In genomic region chr10:682931-683447, GRCh38 we compare ENCODE assay signal across 12 cellular contexts. TPM values are rescaled to one million over a fixed set of nuclear protein-coding genes. Genes with fewer than 3 reads are reported as not detected.
A peak's percentile ranks its signal among the peaks of the same experiment; 100 is the strongest.
DNase-seq lines count a peak whose midpoint lies in the region; ATAC-seq, FAIRE-seq and TF ChIP-seq lines count a peak whose summit lies in the region.
"Had no signal": no experiment of that assay in that cellular context is flagged by ENCODE, and none has a peak within 500 bp of the region (broad histone marks: within the 10 kb centered on the region; RNA-seq: fewer than 3 reads in every experiment).

No MANE protein-coding gene starts in this region.

- H2AFZ ChIP-seq in GM23248 (peak overlapping the region; percentile 92), keratinocyte (ENCODE audit: control insufficient read depth, low read length) (peak overlapping the region; percentile 20)

- H3K9ac ChIP-seq in GM23248: peak overlapping the region; percentile 90
- peak overlapping the region; percentile 65 for H3K9ac ChIP-seq in keratinocyte (ENCODE audit: control insufficient read depth, extremely low read depth, insufficient read depth, low read length)

- H3K4me2 ChIP-seq in GM23248 (ENCODE audit: unreplicated experiment): peak overlapping the region; percentile 95
- peak overlapping the region; percentile 75 for H3K4me2 ChIP-seq in keratinocyte (ENCODE audit: control insufficient read depth, extremely low read depth, insufficient read depth, low read depth, low read length)

- peak overlapping the region; percentile 98 for H3K27ac ChIP-seq in GM23248
- H3K27ac ChIP-seq in keratinocyte (ENCODE audit: control insufficient read depth, insufficient read depth, low read length): peak overlapping the region; percentile 59
- peak overlapping the region in 4 of 5 donors; percentile 60 to 85 (median 65) for H3K27ac ChIP-seq in stomach
- H3K27ac ChIP-seq: SJCRH30 had no signal

- WGBS in GM23248 (ENCODE audit: low coverage in 1 of 2, low lambda C conversion rate in 2 of 2, missing lambda C conversion rate in 2 of 2), 2 experiments: 22 to 23% methylated on average over 14 of the region's 14 CpGs
- 82 to 91% (median 89%) methylated on average over 14 of the region's 14 CpGs for WGBS in stomach, 5 donors

- H3K27me3 ChIP-seq in GM23248 (replicated peaks; ENCODE audit: insufficient read depth): no peaks in the 10 kb centered on the region
- no peaks in the 10 kb centered on the region for H3K27me3 ChIP-seq in keratinocyte (ENCODE audit: control insufficient read depth, extremely low read depth, insufficient read depth, low read length)
- no peaks in the 10 kb centered on the region for H3K27me3 ChIP-seq in stomach
- H3K27me3 ChIP-seq: SJCRH30 had no signal

- H3K36me3 ChIP-seq in GM23248 (ENCODE audit: low read depth) (no peaks in the 10 kb centered on the region), keratinocyte (ENCODE audit: control insufficient read depth in 2 of 2, extremely low read depth in 1 of 2, insufficient read depth in 2 of 2, low read length in 2 of 2) (no peaks in the 10 kb centered on the region), stomach (no peaks in the 10 kb centered on the region)
- H3K36me3 ChIP-seq: SJCRH30 had no signal

- FAIRE-seq in keratinocyte (lab: Jason Lieb, UNC): no peak

- dilution Hi-C loops in keratinocyte (cut with MboI; ENCODE audit: extremely low pct_ligation_motif_present, low sequenced_read_pairs): no loop called here

- H3K79me2 ChIP-seq in GM23248 (ENCODE audit: insufficient read depth) (peaks cover 80% of the 10 kb centered on the region), keratinocyte (ENCODE audit: control insufficient read depth, insufficient read depth, low read length) (peaks cover 13% of the 10 kb centered on the region)

- H3K9me2 ChIP-seq in GM23248 (ENCODE audit: insufficient read depth): no peaks in the 10 kb centered on the region

- H3K4me1 ChIP-seq in GM23248 (ENCODE audit: insufficient read depth) (peaks cover 31% of the 10 kb centered on the region), keratinocyte (ENCODE audit: control insufficient read depth, extremely low read depth, insufficient read depth, low read length) (peaks cover 10% of the 10 kb centered on the region), stomach (peaks cover 0 to 45% (median 19%) of the 10 kb centered on the region in 4 donors)
- H3K4me1 ChIP-seq: SJCRH30 had no signal

- H3K9me1 ChIP-seq in keratinocyte (ENCODE audit: control insufficient read depth, extremely low read depth, insufficient read depth, low read length): no peaks in the 10 kb centered on the region

- intact Hi-C loops in stomach (cut with DNase I; ENCODE audit: low total_unique reads): loop anchor here (10.0 kb wide), 1 partner anchor 168 kb away; no protein-coding TSS in a partner anchor

- in situ Hi-C loops in GM23248 (cut with MboI): no loop called here
- in situ Hi-C loops in astrocyte of the spinal cord (cut with HindIII; ENCODE audit: low sequenced_read_pairs): no loop called here

- H3F3A ChIP-seq in GM23248 (ENCODE audit: insufficient read depth): peaks cover 40% of the 10 kb centered on the region

- H3K9me3 ChIP-seq in GM23248 (ENCODE audit: low read depth) (no peaks in the 10 kb centered on the region), keratinocyte (ENCODE audit: control insufficient read depth, low read depth, low read length) (no peaks in the 10 kb centered on the region), stomach (no peaks in the 10 kb centered on the region)
- H3K9me3 ChIP-seq: SJCRH30 had no signal

- H4K20me1 ChIP-seq in GM23248 (ENCODE audit: insufficient read depth): peaks cover 6% of the 10 kb centered on the region; the same call in 1 of the 2 replicates
- H4K20me1 ChIP-seq in keratinocyte (ENCODE audit: control insufficient read depth, extremely low read depth, insufficient read depth, low read length): no peaks in the 10 kb centered on the region

- TF ChIP-seq EP300 in stomach (IDR thresholded peaks at IDR 0.05): no peak

- ATAC-seq in left lobe of liver: no peak

- TF ChIP-seq POLR2A in stomach (IDR thresholded peaks at IDR 0.05): no peak

- DNase-seq in GM23248 (no peak), astrocyte of the spinal cord (ENCODE audit: low read depth, low spot score) (no peak), keratinocyte (ENCODE audit: low read depth, low spot score) (no peak), stomach (no peak), NCI-H526 treated with DMSO at 0.1 percent for 48 hours (lab: John Stamatoyannopoulos, UW) (no peak), NCI-H187 (lab: John Stamatoyannopoulos, UW) (no peak), left lobe of liver (ENCODE audit: low spot score) (no peak), NCI-H187 treated with DMSO at 0.1 percent for 48 hours (lab: John Stamatoyannopoulos, UW) (no peak)
- DNase-seq: MV-4-11; naive B cell; SJCRH30; stimulated activated CD4-positive, alpha-beta T cell treated with anti-CD3 and anti-CD28 coated beads, Interleukin-15, amount 100 ng/mL, for 24 hours had no signal

- H3K4me3 ChIP-seq in GM23248 (peak overlapping the region; percentile 86), astrocyte of the spinal cord (ENCODE audit: low read depth, low read length) (peak overlapping the region; percentile 43), keratinocyte (ENCODE audit: control insufficient read depth in 2 of 3, extremely low read depth in 1 of 3, insufficient read depth in 2 of 3, low read depth in 1 of 3, low read length in 3 of 3) (peak overlapping the region in 2 of 3 experiments; percentile 38 to 66), stomach (peak overlapping the region in 2 of 4 donors; percentile 8 to 16)
- H3K4me3 ChIP-seq: SJCRH30 had no signal

- TF ChIP-seq CTCF in astrocyte of the spinal cord (IDR thresholded peaks at IDR 0.05; ENCODE audit: low read depth, low read length) (no peak), keratinocyte (optimal IDR thresholded peaks at IDR 0.05 in 1 of 3, IDR thresholded peaks at IDR 0.05 in 1 of 3, conservative IDR thresholded peaks at IDR 0.05 in 1 of 3; ENCODE audit: extremely low read depth in 1 of 3, insufficient read depth in 2 of 3, low read length in 3 of 3) (no peak), stomach (IDR thresholded peaks at IDR 0.05) (no peak)

RNA-seq across cellular contexts. Expression of gene DIP2C, which starts 6.5 kb away (rescaled TPM):
- 10.2 and 12.0 TPM in 2 replicates for total RNA-seq in GM23248 (2014; rRNA removed; shearing (Covaris generic))
- 11.8 and 13.1 TPM in 2 replicates for polyA plus RNA-seq in GM23248 (2016; fragmentation: Nextera tagmentation; extraction: Ambion mirVana)
- 1.0 to 2.0 TPM (median 1.3 TPM) in 3 replicates for polyA plus RNA-seq in keratinocyte
- 0.67 TPM for polyA plus RNA-seq in keratinocyte (2011; ENCODE audit: low read depth)
- polyA plus RNA-seq in keratinocyte (2011; cell fraction: cytosol; rRNA removed): 1.4 and 2.1 TPM in 2 replicates
- polyA plus RNA-seq in keratinocyte (2011; cell fraction: nucleus; rRNA removed): 3.9 and 4.5 TPM in 2 replicates
- 1.3 and 2.7 TPM in 2 replicates for polyA plus RNA-seq in keratinocyte (2012; ENCODE audit: low replicate concordance)
- 3.0 to 9.9 TPM (median 5.6 TPM) in 3 replicates for polyA minus RNA-seq in keratinocyte
- polyA minus RNA-seq in keratinocyte (2011; cell fraction: cytosol; rRNA and poly(A)+ RNA removed): 1.7 TPM
- polyA minus RNA-seq in keratinocyte (2011; cell fraction: nucleus; rRNA and poly(A)+ RNA removed): 5.4 and 6.6 TPM in 2 replicates
- total RNA-seq in stomach: 10 to 100 TPM; 19.3 to 40.1 (median 29.5) TPM
- 1 to 10 TPM; 2.4 to 4.0 (median 2.9) TPM for polyA plus RNA-seq in stomach
- 13.9 TPM for total RNA-seq in left lobe of liver
